In genomic region chr3:66370179-66370578, GRCh38 we compare ENCODE assay signal across 16 cellular contexts.
"Had no signal": no experiment of that assay in that cellular context is flagged by ENCODE, and none has a peak within 500 bp of the region (broad histone marks: within the 10 kb centered on the region; RNA-seq: fewer than 3 reads in every experiment).

No MANE protein-coding gene starts in this region.

- H3K4me3 Mint-ChIP-seq: activated naive CD8-positive, alpha-beta T cell; naive B cell had no signal

- H3K4me3 ChIP-seq: mucosa of descending colon, ovary, tibial artery had no signal

- H3K27ac Mint-ChIP-seq: activated naive CD8-positive, alpha-beta T cell; naive B cell had no signal

- DNase-seq: activated CD4-positive, alpha-beta T cell treated with anti-CD3 and anti-CD28 coated beads, Interleukin-2, amount 50 U/mL, for 48 hours; dermis blood vessel endothelial cell; effector memory CD4-positive, alpha-beta T cell; glutamatergic neuron; kidney; mesenchymal stem cell; mucosa of descending colon; naive B cell; ovary; stimulated activated CD4-positive, alpha-beta T cell treated with anti-CD3 and anti-CD28 coated beads, Interleukin-12 subunit alpha, Interleukin-12 subunit beta, amount 100 ng/mL, for 4 hours; stimulated activated CD4-positive, alpha-beta T cell treated with anti-CD3 and anti-CD28 coated beads, Interleukin-1b, Interleukin-23, amount 100 ng/mL, for 48 hours; stimulated activated CD8-positive, alpha-beta memory T cell treated with anti-CD3 and anti-CD28 coated beads, Interleukin-4, amount 100 ng/mL, for 48 hours; stimulated activated naive CD4-positive, alpha-beta T cell treated with Interleukin-2 at 50 U/mL for 16 hours; tibial artery; WERI-Rb-1 had no signal

- H3K9me3 ChIP-seq: mucosa of descending colon, ovary, tibial artery had no signal

- H3K9me3 Mint-ChIP-seq: naive B cell had no signal

- H3K36me3 ChIP-seq: ovary, WERI-Rb-1 had no signal

- H3K27me3 ChIP-seq: ovary, tibial artery had no signal

- H3K27ac ChIP-seq: ovary, tibial artery, WERI-Rb-1 had no signal

- ATAC-seq: mucosa of descending colon had no signal

- H3K27me3 Mint-ChIP-seq: activated naive CD8-positive, alpha-beta T cell; naive B cell had no signal
